ENCODE assay signal across 8 cellular contexts in genomic region chr17:77372444-77373297, GRCh38.
DNase-seq lines count a peak whose midpoint lies in the region; ATAC-seq and TF ChIP-seq lines count a peak whose summit lies in the region.

No MANE protein-coding gene starts in this region.

- peaks cover 84% of the 10 kb centered on the region for H3K4me1 ChIP-seq in Panc1 (ENCODE audit: control insufficient read depth, insufficient read depth, low read length)

- peak overlapping the region; percentile 74 for H3K27ac ChIP-seq in Panc1 (ENCODE audit: low read length)

- in situ Hi-C loops in Panc1 (cut with HindIII; ENCODE audit: low pct_unique_long_range_greater_than_20kb, low sequenced_read_pairs) = no loop called here

- CTCF ChIA-PET in Panc1 (lab: Charles Lee) = interaction anchor here (0.7 kb wide), 1 partner anchor 41 kb away, joined by 3 read pairs; no protein-coding TSS in a partner anchor

- DNase-seq in Panc1 (ENCODE audit: low read depth, low spot score) = no peak
- DNase-seq in activated naive CD4-positive, alpha-beta T cell treated with anti-CD3 and anti-CD28 coated beads, Interleukin-2, amount 50 U/mL, for 72 hours (ENCODE audit: low spot score in 2 of 2) = peak in 1 of 2 donors; percentile 71
- DNase-seq in head of caudate nucleus = peak in 31 of 42 donors; percentile 10 to 65 (median 46)
- no peak for DNase-seq in omental fat pad (ENCODE audit: low spot score)
- no peak for DNase-seq in globus pallidus (ENCODE audit: low spot score)

- TF ChIP-seq CTCF in Panc1 (IDR thresholded peaks at IDR 0.05) (no peak), omental fat pad (IDR thresholded peaks at IDR 0.05) (no peak)

- peak overlapping the region; percentile 43 to 54 for H3K4me3 ChIP-seq in Panc1 (ENCODE audit: low read depth in 2 of 2, low read length in 2 of 2)

- intact Hi-C loops in Panc1 (cut with micrococcal nuclease; ENCODE audit: unreplicated experiment) (no loop called here), head of caudate nucleus (cut with DNase I) (no loop called here)

- H3K36me3 ChIP-seq in Panc1 (ENCODE audit: control insufficient read depth, insufficient read depth, low read length) = no peaks in the 10 kb centered on the region

- H3K9me3 Mint-ChIP-seq in activated naive CD4-positive, alpha-beta T cell treated with anti-CD3 and anti-CD28 coated beads, Interleukin-2, amount 50 U/mL, for 72 hours = no peaks in the 10 kb centered on the region

- H3K36me3 Mint-ChIP-seq in activated naive CD4-positive, alpha-beta T cell treated with anti-CD3 and anti-CD28 coated beads, Interleukin-2, amount 50 U/mL, for 72 hours = peaks cover 0 to 18% of the 10 kb centered on the region in 2 donors

- H3K27ac Mint-ChIP-seq in activated naive CD4-positive, alpha-beta T cell treated with anti-CD3 and anti-CD28 coated beads, Interleukin-2, amount 50 U/mL, for 72 hours = peak overlapping the region; percentile 20 to 46

- no peaks in the 10 kb centered on the region for H3K9me3 ChIP-seq in Panc1 (ENCODE audit: control insufficient read depth, insufficient read depth, low read depth, low read length)

- BruUV-seq in Panc1 (replicated peaks; lab: Mats Ljungman, UMichigan) = no TSS peak

- no peaks in the 10 kb centered on the region for H3K27me3 ChIP-seq in Panc1 (ENCODE audit: control insufficient read depth, insufficient read depth, low read length)

- POLR2A ChIA-PET in Panc1 (lab: Charles Lee) = interaction anchor here (0.6 kb wide), 1 partner anchor 637 kb away, joined by 3 read pairs; no protein-coding TSS in a partner anchor

- ATAC-seq in GM18498 (IDR thresholded peaks at IDR 0.05; ENCODE audit: unreplicated experiment) = peak; percentile 77
- ATAC-seq in HG03175 (IDR thresholded peaks at IDR 0.05; ENCODE audit: unreplicated experiment) = peak; percentile 62
- peak; percentile 70 for ATAC-seq in Panc1
- peak; percentile 41 to 51 for ATAC-seq in activated naive CD4-positive, alpha-beta T cell treated with anti-CD3 and anti-CD28 coated beads, Interleukin-2, amount 50 U/mL, for 72 hours
- peak; percentile 21 for ATAC-seq in omental fat pad (ENCODE audit: low FRiP score)
- ATAC-seq in HG02852 (IDR thresholded peaks at IDR 0.05; ENCODE audit: unreplicated experiment) = no peak

Comparison
In these comparisons a context has a peak if more than half of its experiments do, and no peak if none do; other contexts are left out.
1. DNase-seq: peak in head of caudate nucleus (31 of 42); none in Panc1 (single experiment), omental fat pad (single experiment) and globus pallidus (single experiment).